Comparison of ENCODE assay signal across 9 cellular contexts in the genomic region with DNA sequence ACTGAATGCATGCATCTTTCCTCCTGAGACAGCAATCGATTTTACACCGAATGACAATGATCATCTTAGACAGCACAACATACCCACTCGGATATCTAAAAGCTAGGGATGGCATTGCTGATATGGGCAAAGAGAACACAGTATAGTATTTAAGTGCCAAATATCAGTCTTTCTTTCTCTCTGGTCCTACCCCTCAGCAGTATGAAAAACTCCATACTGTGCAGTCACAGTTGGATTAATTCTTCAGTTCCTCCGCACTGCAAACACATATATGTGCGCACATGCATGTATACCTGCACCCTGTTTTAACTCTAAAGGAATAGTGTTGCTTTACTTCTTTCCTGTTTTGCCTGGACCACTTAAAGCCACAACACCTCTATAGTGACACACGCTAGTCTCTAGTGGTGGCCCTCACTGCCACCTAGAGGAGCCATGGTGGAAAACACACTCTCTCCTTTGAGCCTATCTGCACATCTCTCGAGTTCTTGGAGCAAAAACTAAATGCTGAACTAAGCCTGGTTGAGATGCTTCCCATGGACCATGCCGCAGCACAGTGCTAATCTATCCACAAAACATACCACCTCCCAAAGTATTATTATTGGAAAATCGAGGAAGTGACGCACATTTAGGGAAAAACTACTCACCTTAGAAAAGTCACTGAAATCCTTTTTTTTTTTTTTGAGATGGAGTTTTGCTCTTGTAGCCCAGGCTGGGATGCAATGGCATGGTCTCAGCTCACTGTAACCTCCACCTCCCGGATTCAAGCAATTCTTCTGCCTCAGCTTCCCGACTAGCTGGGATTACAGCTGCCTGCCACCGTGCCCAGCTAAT. TPM values are rescaled to one million over a fixed set of nuclear protein-coding genes. Genes with fewer than 3 reads are reported as not detected.
DNase-seq lines count a peak whose midpoint lies in the region; ATAC-seq, FAIRE-seq and TF ChIP-seq lines count a peak whose summit lies in the region.
"Had no signal": no experiment of that assay in that cellular context is flagged by ENCODE, and none has a peak within 500 bp of the region (broad histone marks: within the 10 kb centered on the region; RNA-seq: fewer than 3 reads in every experiment).

No MANE protein-coding gene starts in this region.

- H3K4me2 ChIP-seq in OCI-LY3 (ENCODE audit: low read length): no peak overlapping the region

- TF ChIP-seq CTCF in OCI-LY3 (IDR thresholded peaks at IDR 0.05; ENCODE audit: low read depth, low read length) (peak; percentile 87), fibroblast of the aortic adventitia (IDR thresholded peaks at IDR 0.05; ENCODE audit: insufficient read depth, low read length) (peak; percentile 85)

- H3K36me3 ChIP-seq in CD8-positive, alpha-beta memory T cell (ENCODE audit: insufficient read depth, low read length): no peaks in the 10 kb centered on the region
- H3K36me3 ChIP-seq in OCI-LY3 (replicated peaks; ENCODE audit: low read depth, low read length): no peaks in the 10 kb centered on the region

- H3K9me3 ChIP-seq in CD8-positive, alpha-beta memory T cell (ENCODE audit: low read length): no peaks in the 10 kb centered on the region
- H3K9me3 ChIP-seq in OCI-LY3 (ENCODE audit: insufficient read depth, low read length): no peaks in the 10 kb centered on the region

- H3K79me2 ChIP-seq in OCI-LY3 (ENCODE audit: low read length): no peaks in the 10 kb centered on the region

- H4K20me1 ChIP-seq in OCI-LY3 (ENCODE audit: insufficient read depth, low read length): no peaks in the 10 kb centered on the region

- no peaks in the 10 kb centered on the region for H3K4me1 ChIP-seq in CD8-positive, alpha-beta memory T cell (ENCODE audit: insufficient read depth, low read length)
- H3K4me1 ChIP-seq in OCI-LY3 (ENCODE audit: low read length): no peaks in the 10 kb centered on the region

- H3K4me3 ChIP-seq in CD8-positive, alpha-beta memory T cell (ENCODE audit: low read length): no peak overlapping the region
- H3K4me3 ChIP-seq in OCI-LY3 (ENCODE audit: low read length) (no peak overlapping the region), fibroblast of the aortic adventitia (ENCODE audit: low read depth, low read length) (no peak overlapping the region)

- peak; percentile 28 to 72 (median 48) for DNase-seq in CD8-positive, alpha-beta memory T cell
- DNase-seq in GM19239 (ENCODE audit: insufficient read length, low spot score) (peak; percentile 54), fibroblast of the aortic adventitia (ENCODE audit: low read depth) (peak; percentile 64), occipital lobe (lab: John Stamatoyannopoulos, UW) (peak; percentile 69), NCI-H1048 (lab: John Stamatoyannopoulos, UW) (no peak)
- peak; percentile 46 to 49 for DNase-seq in activated T-cell treated with anti-CD3 and anti-CD28 coated beads, Interleukin-2, amount 50 U/mL, for 72 hours

- peak; percentile 89 for FAIRE-seq in GM19239 (lab: Jason Lieb, UNC)

- peak; percentile 89 for ATAC-seq in HG03442 (IDR thresholded peaks at IDR 0.05; ENCODE audit: unreplicated experiment)
- peak; percentile 93 to 94 for ATAC-seq in activated T-cell treated with anti-CD3 and anti-CD28 coated beads, Interleukin-2, amount 50 U/mL, for 72 hours (replicated peaks in 1 of 2)

- H3K27ac Mint-ChIP-seq in CD8-positive, alpha-beta memory T cell: peak overlapping the region in 2 of 8 donors; percentile 2 to 5
- H3K27ac Mint-ChIP-seq in activated T-cell treated with anti-CD3 and anti-CD28 coated beads, Interleukin-2, amount 50 U/mL, for 72 hours: no peak overlapping the region

- POLR2A ChIA-PET in CD8-positive, alpha-beta memory T cell (lab: Charles Lee): interaction anchor here (0.6 kb wide), 1 partner anchor 968 kb away, joined by 3 read pairs; no protein-coding TSS in a partner anchor

- no peak overlapping the region for H3K9ac ChIP-seq in OCI-LY3 (ENCODE audit: low read length)

- no peak overlapping the region for H2AFZ ChIP-seq in OCI-LY3 (ENCODE audit: low read depth, low read length)

- peaks cover 4 to 8% (median 5%) of the 10 kb centered on the region in 3 donors for H3K4me1 Mint-ChIP-seq in CD8-positive, alpha-beta memory T cell
- peaks cover 6% of the 10 kb centered on the region for H3K4me1 Mint-ChIP-seq in activated T-cell treated with anti-CD3 and anti-CD28 coated beads, Interleukin-2, amount 50 U/mL, for 72 hours (ENCODE audit: low read depth)

- H3K27ac ChIP-seq in CD8-positive, alpha-beta memory T cell (ENCODE audit: low read depth, low read length): no peak overlapping the region
- no peak overlapping the region for H3K27ac ChIP-seq in OCI-LY3 (ENCODE audit: low read length)

- no peaks in the 10 kb centered on the region for H3K9me3 Mint-ChIP-seq in CD8-positive, alpha-beta memory T cell
- H3K9me3 Mint-ChIP-seq in activated T-cell treated with anti-CD3 and anti-CD28 coated beads, Interleukin-2, amount 50 U/mL, for 72 hours: no peaks in the 10 kb centered on the region

- no peak overlapping the region for H3K4me3 Mint-ChIP-seq in CD8-positive, alpha-beta memory T cell
- no peak overlapping the region for H3K4me3 Mint-ChIP-seq in activated T-cell treated with anti-CD3 and anti-CD28 coated beads, Interleukin-2, amount 50 U/mL, for 72 hours

- CTCF ChIA-PET in CD8-positive, alpha-beta memory T cell (lab: Charles Lee): interaction anchor here (0.8 to 2.9 kb wide), 5 partner anchors 8 to 38 kb away, joined by 3 to 40 read pairs (median 4); a partner anchor contains a TSS

- no peaks in the 10 kb centered on the region for H3K36me3 Mint-ChIP-seq in CD8-positive, alpha-beta memory T cell
- no peaks in the 10 kb centered on the region for H3K36me3 Mint-ChIP-seq in activated T-cell treated with anti-CD3 and anti-CD28 coated beads, Interleukin-2, amount 50 U/mL, for 72 hours (ENCODE audit: insufficient read depth in 2 of 2)

- no peaks in the 10 kb centered on the region for H3K27me3 ChIP-seq in CD8-positive, alpha-beta memory T cell (ENCODE audit: insufficient read depth, low read length, poor library complexity, severe bottlenecking)
- peaks cover 50% of the 10 kb centered on the region for H3K27me3 ChIP-seq in OCI-LY3 (ENCODE audit: low read depth, low read length)

- H3K27me3 Mint-ChIP-seq in CD8-positive, alpha-beta memory T cell: peaks cover 16 to 22% of the 10 kb centered on the region in 2 donors
- H3K27me3 Mint-ChIP-seq in activated T-cell treated with anti-CD3 and anti-CD28 coated beads, Interleukin-2, amount 50 U/mL, for 72 hours (ENCODE audit: low read depth): peaks cover 24% of the 10 kb centered on the region

RNA-seq across cellular contexts. Expression of a gene that starts 11.9 kb away (rescaled TPM):
- not detected for total RNA-seq in CD8-positive, alpha-beta memory T cell
- polyA plus RNA-seq in CD8-positive, alpha-beta memory T cell: not detected
- not detected for total RNA-seq in activated T-cell treated with anti-CD3 and anti-CD28 coated beads, Interleukin-2, amount 50 U/mL, for 72 hours
- under 0.01 and 0.08 TPM in 2 replicates for total RNA-seq in fibroblast of the aortic adventitia (ENCODE audit: low replicate concordance)
- total RNA-seq in occipital lobe: 0.62 TPM
- total RNA-seq: activated CD8-positive, alpha-beta memory T cell treated with anti-CD3 and anti-CD28 coated beads for 36 hours had no signal

RNA-seq across cellular contexts. Expression of a gene that starts 18.8 kb away (rescaled TPM):
- total RNA-seq in CD8-positive, alpha-beta memory T cell: under 1 TPM; 0.11 to 0.42 TPM
- not detected for polyA plus RNA-seq in CD8-positive, alpha-beta memory T cell
- total RNA-seq in activated T-cell treated with anti-CD3 and anti-CD28 coated beads, Interleukin-2, amount 50 U/mL, for 72 hours: not detected
- total RNA-seq in fibroblast of the aortic adventitia (ENCODE audit: low replicate concordance) (not detected in 2 replicates), occipital lobe (7.3 TPM)
- total RNA-seq: activated CD8-positive, alpha-beta memory T cell treated with anti-CD3 and anti-CD28 coated beads for 36 hours had no signal

RNA-seq across cellular contexts. Expression of a gene that starts 21.9 kb away (rescaled TPM):
- 10 to 100 TPM; 25.0 to 26.6 TPM for total RNA-seq in CD8-positive, alpha-beta memory T cell
- polyA plus RNA-seq in CD8-positive, alpha-beta memory T cell: 40.5 TPM
- total RNA-seq in activated T-cell treated with anti-CD3 and anti-CD28 coated beads, Interleukin-2, amount 50 U/mL, for 72 hours: 10 to 100 TPM; 15.8 to 20.3 TPM
- total RNA-seq in fibroblast of the aortic adventitia (ENCODE audit: low replicate concordance) (26.3 and 82.4 TPM in 2 replicates), occipital lobe (60.7 TPM)
